8 cellular contexts compared by ENCODE assay signal in genomic region chr16:68529931-68530667, GRCh38. TPM values are rescaled to one million over a fixed set of nuclear protein-coding genes. Genes with fewer than 3 reads are reported as not detected.
DNase-seq lines count a peak whose midpoint lies in the region; ATAC-seq and TF ChIP-seq lines count a peak whose summit lies in the region.

No MANE protein-coding gene starts in this region.

- H2BK5ac ChIP-seq in H9 (ENCODE audit: insufficient read length, low read length), result no peak overlapping the region

- ATAC-seq in DND-41 (ENCODE audit: insufficient read depth, low read depth) (peak; percentile 80), heart right ventricle (peak; percentile 95 to 99 (median 98)), upper lobe of left lung (ENCODE audit: low FRiP score in 2 of 2) (peak; percentile 94 to 99)

- no peak overlapping the region for H3K4ac ChIP-seq in H9 (ENCODE audit: low read depth, low read length)

- no peak overlapping the region for H3T11ph ChIP-seq in H9 (ENCODE audit: low read length)

- H4K20me1 ChIP-seq in DND-41 (ENCODE audit: insufficient read depth, low read length) (no peaks in the 10 kb centered on the region), H9 (ENCODE audit: control insufficient read depth, insufficient read depth, insufficient read length) (no peaks in the 10 kb centered on the region), SU-DHL-6 (ENCODE audit: low read depth, low read length) (no peaks in the 10 kb centered on the region)

- no peaks in the 10 kb centered on the region for H3F3A ChIP-seq in SU-DHL-6 (ENCODE audit: insufficient read depth)

- no peak for TF ChIP-seq CTCF in DND-41 (IDR thresholded peaks at IDR 0.05; ENCODE audit: borderline replicate concordance, extremely low read depth, low read length, poor library complexity, severe bottlenecking)
- no peak for TF ChIP-seq CTCF in H9 (conservative IDR thresholded peaks at IDR 0.05)
- TF ChIP-seq CTCF in SU-DHL-6 (IDR thresholded peaks at IDR 0.05; ENCODE audit: insufficient read depth, low read length, poor library complexity, severe bottlenecking), result no peak
- TF ChIP-seq CTCF in heart right ventricle (IDR thresholded peaks at IDR 0.05), result no peak
- peak in 1 of 6 experiments; percentile 19 for TF ChIP-seq CTCF in upper lobe of left lung (IDR thresholded peaks at IDR 0.05)

- peak overlapping the region; percentile 82 for H3K4me2 ChIP-seq in DND-41 (ENCODE audit: insufficient read depth, low read length)
- peak overlapping the region; percentile 42 for H3K4me2 ChIP-seq in H9 (ENCODE audit: insufficient read depth, insufficient read length, low read length)
- H3K4me2 ChIP-seq in SU-DHL-6 (ENCODE audit: low read depth, low read length, poor library complexity, severe bottlenecking), result peak overlapping the region; percentile 57

- H3K9ac ChIP-seq in DND-41 (ENCODE audit: low read depth, low read length), result peak overlapping the region; percentile 61
- H3K9ac ChIP-seq in H9 (ENCODE audit: extremely low read depth, insufficient read length, low read length), result peak overlapping the region; percentile 0
- peak overlapping the region; percentile 47 for H3K9ac ChIP-seq in SU-DHL-6 (ENCODE audit: low read length)
- peak overlapping the region; percentile 79 for H3K9ac ChIP-seq in adipocyte (ENCODE audit: low read length)

- no peak overlapping the region for H3K23ac ChIP-seq in H9 (ENCODE audit: insufficient read length, low read depth, low read length)

- no peak overlapping the region for H2BK12ac ChIP-seq in H9 (ENCODE audit: insufficient read length, low read depth, low read length)

- no peaks in the 10 kb centered on the region for H3K79me2 ChIP-seq in DND-41 (ENCODE audit: insufficient read depth, low read length)
- no peaks in the 10 kb centered on the region for H3K79me2 ChIP-seq in H9 (ENCODE audit: insufficient read depth, low read length)
- no peaks in the 10 kb centered on the region for H3K79me2 ChIP-seq in SU-DHL-6 (ENCODE audit: insufficient read depth, low read length)

- intact Hi-C loops in heart right ventricle (cut with DNase I) (loop anchor here (2.0 to 10.0 kb wide), 11 partner anchors 215 to 597 kb away; partner anchors contain the start of gene TANGO6 (in 6 of the 10)), posterior vena cava (cut with DNase I) (loop anchor here in 1 of 2 donors (10.0 kb wide), 1 partner anchor 595 kb away; no protein-coding TSS in a partner anchor)

- H3K27me3 Mint-ChIP-seq in H9 (ENCODE audit: low read depth), result peaks cover 52% of the 10 kb centered on the region

- H3K36me3 ChIP-seq in DND-41 (ENCODE audit: insufficient read depth, low read length) (no peaks in the 10 kb centered on the region), SU-DHL-6 (ENCODE audit: low read length) (no peaks in the 10 kb centered on the region), adipocyte (ENCODE audit: control insufficient read depth, insufficient read depth, low read length, severe bottlenecking) (no peaks in the 10 kb centered on the region), heart right ventricle (no peaks in the 10 kb centered on the region), upper lobe of left lung (peaks cover 0 to 2% (median 0%) of the 10 kb centered on the region in 4 donors)

- no peak overlapping the region for H4K8ac ChIP-seq in H9 (replicated peaks; ENCODE audit: insufficient read length, low read depth, low read length)

- H3K27me3 ChIP-seq in DND-41 (ENCODE audit: insufficient read depth, low read length, poor library complexity), result no peaks in the 10 kb centered on the region
- H3K27me3 ChIP-seq in H9 (ENCODE audit: insufficient read depth, low read length), result peaks cover 8% of the 10 kb centered on the region; the same call in 1 of the 2 replicates
- no peaks in the 10 kb centered on the region for H3K27me3 ChIP-seq in SU-DHL-6 (ENCODE audit: low read length)
- peaks cover 5% of the 10 kb centered on the region for H3K27me3 ChIP-seq in adipocyte (replicated peaks; ENCODE audit: control insufficient read depth, insufficient read depth, low read length)
- H3K27me3 ChIP-seq in heart right ventricle, result peaks cover 0 to 7% (median 0%) of the 10 kb centered on the region in 7 donors
- no peaks in the 10 kb centered on the region for H3K27me3 ChIP-seq in upper lobe of left lung

- no peak overlapping the region for H2AK5ac ChIP-seq in H9 (ENCODE audit: insufficient read length, low read length)

- H3K14ac ChIP-seq in H9 (ENCODE audit: insufficient read depth, low read length), result peak overlapping the region; percentile 73; the same call in 1 of the 2 replicates

- H3K4me3 ChIP-seq in DND-41 (ENCODE audit: low read depth in 1 of 2, low read length in 2 of 2) (peak overlapping the region; percentile 28 to 65; a peak in 3 of 4 replicates), SU-DHL-6 (ENCODE audit: insufficient read depth, low read length, poor library complexity, severe bottlenecking) (peak overlapping the region; percentile 42), adipocyte (ENCODE audit: low read length) (peak overlapping the region; percentile 86), heart right ventricle (peak overlapping the region; percentile 55 to 98 (median 84)), upper lobe of left lung (peak overlapping the region; percentile 75 to 95 (median 94))

- H3K9me2 ChIP-seq in SU-DHL-6 (replicated peaks; ENCODE audit: insufficient read depth, low read length), result no peaks in the 10 kb centered on the region

- peak in 2 of 4 donors; percentile 27 to 44 for TF ChIP-seq POLR2A in upper lobe of left lung (IDR thresholded peaks at IDR 0.05)

- peaks cover 23 to 25% of the 10 kb centered on the region in 2 experiments for H3K9me3 Mint-ChIP-seq in H9

- H2BK15ac ChIP-seq in H9 (ENCODE audit: low read depth, low read length), result no peak overlapping the region

- no peak overlapping the region for H2BK120ac ChIP-seq in H9 (ENCODE audit: low read depth, low read length, poor library complexity, severe bottlenecking)

- H4K91ac ChIP-seq in H9 (ENCODE audit: insufficient read length, low read depth, low read length), result no peak overlapping the region

- H4K5ac ChIP-seq in H9 (ENCODE audit: insufficient read length, low read depth, low read length), result no peak overlapping the region

- peak overlapping the region; percentile 74 to 90 for H3K4me3 Mint-ChIP-seq in H9

- peak overlapping the region; percentile 85 for H3K18ac ChIP-seq in H9 (ENCODE audit: insufficient read length, low read depth, low read length)

- H3K4me1 ChIP-seq in DND-41 (ENCODE audit: insufficient read depth, low read length) (peaks cover 28% of the 10 kb centered on the region), H9 (ENCODE audit: insufficient read depth, low read length) (no peaks in the 10 kb centered on the region), adipocyte (ENCODE audit: control insufficient read depth, insufficient read depth, low read length) (peaks cover 18% of the 10 kb centered on the region), heart right ventricle (peaks cover 3 to 23% (median 20%) of the 10 kb centered on the region in 9 donors), upper lobe of left lung (peaks cover 13 to 25% (median 19%) of the 10 kb centered on the region in 4 donors)

- H2AFZ ChIP-seq in DND-41 (ENCODE audit: low read depth, low read length) (peak overlapping the region; percentile 83), H9 (ENCODE audit: low read length) (no peak overlapping the region), SU-DHL-6 (ENCODE audit: low read depth, low read length, severe bottlenecking) (peak overlapping the region; percentile 72)

- no peak overlapping the region for H3K56ac ChIP-seq in H9 (ENCODE audit: insufficient read length, low read depth, low read length)

- no peak overlapping the region for H2BK20ac ChIP-seq in H9 (ENCODE audit: low read depth, low read length, poor library complexity, severe bottlenecking)

- H3K79me1 ChIP-seq in H9 (ENCODE audit: insufficient read depth, low read depth, low read length, poor library complexity, severe bottlenecking), result no peaks in the 10 kb centered on the region

- H3K23me2 ChIP-seq in H9 (ENCODE audit: insufficient read length, low read depth, low read length, poor library complexity, severe bottlenecking), result peaks cover 5% of the 10 kb centered on the region

- WGBS in H9 (ENCODE audit: extremely low coverage, insufficient read length, low lambda C conversion rate), result no CpG with 5 or more reads among the region's 56 CpGs
- 1% methylated on average over 53 to 56 of the region's 56 CpGs for WGBS in heart right ventricle, 2 donors
- 0 to 1% methylated on average over 1 to 50 of the region's 56 CpGs for WGBS in upper lobe of left lung, 2 donors

- H3K9me3 ChIP-seq in DND-41 (ENCODE audit: insufficient read depth, low read length, severe bottlenecking), result peaks cover 7% of the 10 kb centered on the region
- no peaks in the 10 kb centered on the region for H3K9me3 ChIP-seq in H9 (ENCODE audit: control insufficient read depth, low read depth, low read length)
- no peaks in the 10 kb centered on the region for H3K9me3 ChIP-seq in SU-DHL-6 (ENCODE audit: insufficient read depth, low read length)
- H3K9me3 ChIP-seq in adipocyte (ENCODE audit: control insufficient read depth, low read length), result no peaks in the 10 kb centered on the region
- H3K9me3 ChIP-seq in heart right ventricle, result peaks cover 0 to 11% (median 4%) of the 10 kb centered on the region in 11 donors
- no peaks in the 10 kb centered on the region for H3K9me3 ChIP-seq in upper lobe of left lung

- peaks cover 13 to 19% (median 16%) of the 10 kb centered on the region in 3 experiments for H3K36me3 Mint-ChIP-seq in H9 (ENCODE audit: insufficient read depth in 1 of 3, low read depth in 3 of 3)

- H3K27ac ChIP-seq in DND-41 (ENCODE audit: low read length) (peak overlapping the region; percentile 51), H9 (ENCODE audit: insufficient read length, low read depth, low read length) (no peak overlapping the region), SU-DHL-6 (ENCODE audit: low read depth, low read length) (no peak overlapping the region), heart right ventricle (peak overlapping the region in 1 of 10 donors; percentile 52), upper lobe of left lung (peak overlapping the region in 2 of 4 donors; percentile 61 to 72)

- no peak for TF ChIP-seq EP300 in upper lobe of left lung (IDR thresholded peaks at IDR 0.05)

- peak overlapping the region in 1 of 3 experiments; percentile 76; a peak in 1 of 7 replicates for H3K27ac Mint-ChIP-seq in H9

- H3K4me1 Mint-ChIP-seq in H9, result peaks cover 9 to 23% of the 10 kb centered on the region in 2 experiments

- DNase-seq in DND-41, result peak; percentile 86
- peak; percentile 94 for DNase-seq in H9
- DNase-seq in NCI-H1048 (lab: John Stamatoyannopoulos, UW), result peak; percentile 51
- DNase-seq in adipocyte (ENCODE audit: low read depth), result peak; percentile 95
- DNase-seq in heart right ventricle, result peak; percentile 86 to 89
- DNase-seq in posterior vena cava (ENCODE audit: low spot score), result peak; percentile 96
- DNase-seq in upper lobe of left lung, result peak; percentile 91 to 97

RNA-seq across cellular contexts. Expression of gene ZFP90, which starts 9.0 kb away (rescaled TPM):
- total RNA-seq in H9 (2021) (12.8 and 14.8 TPM in 2 replicates), heart right ventricle (10 to 100 TPM in 9 of 10 donors, 1 to 10 TPM in 1; 9.1 to 15.6 (median 12.2) TPM), posterior vena cava (10 to 100 TPM; 17.9 to 18.1 TPM), upper lobe of left lung (10 to 100 TPM; 14.3 to 33.5 (median 20.6) TPM)
- 1 to 10 TPM; 5.0 to 7.0 TPM for polyA plus RNA-seq in heart right ventricle

Comparison
In these comparisons a context has a peak if more than half of its experiments do, and no peak if none do; other contexts are left out.
1. H3K4me3 ChIP-seq: peak in every context shown above with its lines; median percentile 94 in upper lobe of left lung; 86 in adipocyte; 84 in heart right ventricle; 46 in DND-41; 42 in SU-DHL-6.
2. H3K9ac ChIP-seq: peak in every context shown above with its lines; median percentile 79 in adipocyte; 61 in DND-41; 47 in SU-DHL-6; 0 in H9.